In the genomic region with DNA sequence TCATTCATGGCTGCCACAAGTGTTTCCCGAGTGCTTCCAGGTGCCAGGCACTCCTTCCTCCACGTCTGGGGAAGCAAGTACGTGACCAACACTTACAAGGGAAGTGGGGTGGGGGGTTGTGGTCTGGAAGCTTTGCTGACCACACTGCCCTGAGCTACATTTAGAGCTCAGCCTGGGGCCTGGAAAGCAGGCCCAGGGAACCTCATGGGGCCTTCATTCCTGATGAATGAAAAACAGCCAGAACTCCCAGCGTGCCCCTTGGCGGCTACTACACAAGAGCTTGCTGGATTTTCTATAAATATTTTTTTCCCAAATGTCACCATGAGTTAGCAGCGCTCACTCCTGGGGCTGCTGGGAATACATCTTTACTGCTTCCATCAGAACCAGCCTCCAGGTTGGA, we compare ENCODE assay signal across 23 cellular contexts.
DNase-seq lines count a peak whose midpoint lies in the region; ATAC-seq and TF ChIP-seq lines count a peak whose summit lies in the region.
"Had no signal": no experiment of that assay in that cellular context is flagged by ENCODE, and none has a peak within 500 bp of the region (broad histone marks: within the 10 kb centered on the region; RNA-seq: fewer than 3 reads in every experiment).

No MANE protein-coding gene starts in this region.

- no peak overlapping the region for H3K4me3 Mint-ChIP-seq in CD8-positive, alpha-beta memory T cell
- H3K4me3 Mint-ChIP-seq: activated naive CD4-positive, alpha-beta T cell treated with anti-CD3 and anti-CD28 coated beads for 36 hours; brain; memory B cell; T-helper 17 cell had no signal

- H3K9me3 ChIP-seq in right cardiac atrium (ENCODE audit: control insufficient read depth, low read length) (no peaks in the 10 kb centered on the region), heart right ventricle (no peaks in the 10 kb centered on the region)
- no peaks in the 10 kb centered on the region for H3K9me3 ChIP-seq in CD8-positive, alpha-beta memory T cell (ENCODE audit: low read length)
- H3K9me3 ChIP-seq: esophagus muscularis mucosa, psoas muscle had no signal

- no peak overlapping the region for H3K27ac Mint-ChIP-seq in CD8-positive, alpha-beta memory T cell
- H3K27ac Mint-ChIP-seq: activated naive CD4-positive, alpha-beta T cell treated with anti-CD3 and anti-CD28 coated beads for 36 hours; brain; memory B cell; T-helper 17 cell had no signal

- no peak overlapping the region for H3K27ac ChIP-seq in right cardiac atrium (ENCODE audit: low read length)
- peak overlapping the region in 2 of 10 donors; percentile 15 to 26 for H3K27ac ChIP-seq in heart right ventricle
- H3K27ac ChIP-seq in CD8-positive, alpha-beta memory T cell (ENCODE audit: low read depth, low read length) = no peak overlapping the region
- H3K27ac ChIP-seq: esophagus muscularis mucosa, psoas muscle, WERI-Rb-1 had no signal

- ATAC-seq in Right ventricle myocardium superior (ENCODE audit: poor library complexity) (peak; percentile 27), right cardiac atrium (no peak), heart right ventricle (peak in 7 of 8 donors; percentile 25 to 82 (median 59)), GM18868 (IDR thresholded peaks at IDR 0.05; ENCODE audit: unreplicated experiment) (no peak)
- ATAC-seq: K562, T-helper 17 cell had no signal

- H3K9me3 Mint-ChIP-seq in CD8-positive, alpha-beta memory T cell = no peaks in the 10 kb centered on the region
- H3K9me3 Mint-ChIP-seq: activated naive CD4-positive, alpha-beta T cell treated with anti-CD3 and anti-CD28 coated beads for 36 hours; memory B cell had no signal

- no peaks in the 10 kb centered on the region for H3K36me3 ChIP-seq in heart right ventricle
- no peaks in the 10 kb centered on the region for H3K36me3 ChIP-seq in CD8-positive, alpha-beta memory T cell (ENCODE audit: insufficient read depth, low read length)
- H3K36me3 ChIP-seq: esophagus muscularis mucosa, WERI-Rb-1 had no signal

- in situ Hi-C loops in astrocyte of the cerebellum (cut with HindIII; ENCODE audit: low sequenced_read_pairs) = no loop called here

- 45% methylated on average over 6 of the region's 6 CpGs for WGBS in right cardiac atrium
- WGBS in heart right ventricle, 2 donors = 49 to 55% methylated on average over 6 of the region's 6 CpGs

- H3K27me3 ChIP-seq in right cardiac atrium (ENCODE audit: control insufficient read depth, insufficient read depth) (no peaks in the 10 kb centered on the region), heart right ventricle (peaks cover 0 to 4% (median 0%) of the 10 kb centered on the region in 7 donors)
- H3K27me3 ChIP-seq in CD8-positive, alpha-beta memory T cell (ENCODE audit: insufficient read depth, low read length, poor library complexity, severe bottlenecking) = no peaks in the 10 kb centered on the region

- no peaks in the 10 kb centered on the region for H3K36me3 Mint-ChIP-seq in CD8-positive, alpha-beta memory T cell
- H3K36me3 Mint-ChIP-seq: brain, memory B cell had no signal

- H3K4me1 ChIP-seq in right cardiac atrium (ENCODE audit: control insufficient read depth, insufficient read depth, low read length) (no peaks in the 10 kb centered on the region), heart right ventricle (peaks cover 0 to 24% (median 15%) of the 10 kb centered on the region in 9 donors)
- no peaks in the 10 kb centered on the region for H3K4me1 ChIP-seq in CD8-positive, alpha-beta memory T cell (ENCODE audit: insufficient read depth, low read length)

- H3K4me1 Mint-ChIP-seq in CD8-positive, alpha-beta memory T cell = no peaks in the 10 kb centered on the region
- H3K4me1 Mint-ChIP-seq: memory B cell had no signal

- DNase-seq in Right ventricle myocardium superior (no peak), right cardiac atrium (no peak), astrocyte of the cerebellum (ENCODE audit: low read depth) (peak; percentile 88), heart right ventricle (peak in 1 of 2 donors; percentile 26), medulla oblongata (ENCODE audit: extremely low spot score) (no peak), NCI-H2227 treated with DMSO at 0.1 percent for 48 hours (lab: John Stamatoyannopoulos, UW) (no peak)
- DNase-seq in CD8-positive, alpha-beta memory T cell = no peak
- DNase-seq: activated CD4-positive, alpha-beta T cell treated with anti-CD3 and anti-CD28 coated beads, Interleukin-2, amount 50 U/mL, for 4 hours; activated naive CD4-positive, alpha-beta T cell treated with anti-CD3 and anti-CD28 coated beads for 36 hours; activated T-cell treated with anti-CD3 and anti-CD28 coated beads for 4 hours; H7; hippocampal formation; kidney; NCI-H2029 treated with DMSO at 0.1 percent for 48 hours; NCI-H524; psoas muscle; T-helper 17 cell; WERI-Rb-1 had no signal

- H3K4me3 ChIP-seq in right cardiac atrium (ENCODE audit: low read length) (no peak overlapping the region), astrocyte of the cerebellum (ENCODE audit: low read depth, low read length) (no peak overlapping the region), heart right ventricle (no peak overlapping the region)
- H3K4me3 ChIP-seq in CD8-positive, alpha-beta memory T cell (ENCODE audit: low read length) = no peak overlapping the region
- H3K4me3 ChIP-seq: esophagus muscularis mucosa, K562, psoas muscle had no signal

- intact Hi-C loops in Right ventricle myocardium superior (cut with DNase I) (no loop called here), right cardiac atrium (cut with DNase I) (no loop called here), heart right ventricle (cut with DNase I) (no loop called here)

- POLR2A ChIA-PET in CD8-positive, alpha-beta memory T cell (lab: Charles Lee) = no interaction called here

- TF ChIP-seq CTCF in astrocyte of the cerebellum (IDR thresholded peaks at IDR 0.05; ENCODE audit: low read depth, low read length, missing control alignments) (no peak), heart right ventricle (IDR thresholded peaks at IDR 0.05) (no peak)

- CTCF ChIA-PET in CD8-positive, alpha-beta memory T cell (lab: Charles Lee) = no interaction called here

- peaks cover 7% of the 10 kb centered on the region in 2 donors for H3K27me3 Mint-ChIP-seq in CD8-positive, alpha-beta memory T cell
- H3K27me3 Mint-ChIP-seq: brain had no signal

Comparison
In these comparisons a context has a peak if more than half of its experiments do, and no peak if none do; other contexts are left out.
1. ATAC-seq: peak in Right ventricle myocardium superior (single experiment) and heart right ventricle (7 of 8); none in right cardiac atrium (0 of 2) and GM18868 (single experiment).